In genomic region chr6:38067263-38067980, GRCh38 we compare ENCODE assay signal across 15 cellular contexts.
DNase-seq lines count a peak whose midpoint lies in the region; ATAC-seq and TF ChIP-seq lines count a peak whose summit lies in the region.
"Had no signal": no experiment of that assay in that cellular context is flagged by ENCODE, and none has a peak within 500 bp of the region (broad histone marks: within the 10 kb centered on the region; RNA-seq: fewer than 3 reads in every experiment).

No MANE protein-coding gene starts in this region.

- BruUV-seq in mammary epithelial cell (replicated peaks; lab: Mats Ljungman, UMichigan): no TSS peak

- peaks cover 15% of the 10 kb centered on the region for H3K79me2 ChIP-seq in mammary epithelial cell (ENCODE audit: insufficient read depth, low read length)

- 85% methylated on average over 2 of the region's 2 CpGs for WGBS in mammary epithelial cell (ENCODE audit: low coverage, missing lambda C conversion rate)

- no peak for DNase-seq in cardiac muscle cell (ENCODE audit: low read depth in 1 of 2, low spot score in 1 of 2)
- no peak for DNase-seq in cardiac septum (ENCODE audit: low spot score)
- peak; percentile 51 for DNase-seq in NCI-H1105 treated with DMSO at 0.1 percent for 48 hours (lab: John Stamatoyannopoulos, UW)
- DNase-seq in activated B cell treated with CpG ODN at 0.5 μM for 24 hours: no peak
- DNase-seq in mammary epithelial cell: no peak
- DNase-seq in type B pancreatic cell (ENCODE audit: extremely low spot score, unreplicated experiment): no peak
- DNase-seq: activated CD4-positive, alpha-beta T cell treated with anti-CD3 and anti-CD28 coated beads, Interleukin-2, amount 50 U/mL, for 4 hours; activated naive CD4-positive, alpha-beta T cell; effector memory CD4-positive, alpha-beta T cell; EL; midbrain; NCI-H2171 treated with DMSO at 0.1 percent for 48 hours; nucleus accumbens; stimulated activated CD4-positive, alpha-beta T cell treated with anti-CD3 and anti-CD28 coated beads, Interleukin-12 subunit alpha, Interleukin-12 subunit beta, amount 100 ng/mL, for 4 hours had no signal

- H3K4me3 ChIP-seq in cardiac muscle cell (no peak overlapping the region), mammary epithelial cell (replicated peaks in 1 of 3; ENCODE audit: insufficient read depth in 1 of 3, low read depth in 2 of 3, low read length in 3 of 3) (no peak overlapping the region)

- peaks cover 42% of the 10 kb centered on the region for H3K4me1 Mint-ChIP-seq in activated B cell treated with CpG ODN at 0.5 μM for 24 hours
- H3K4me1 Mint-ChIP-seq in type B pancreatic cell (ENCODE audit: unreplicated experiment): peaks cover 21% of the 10 kb centered on the region

- H3K9ac ChIP-seq in mammary epithelial cell (ENCODE audit: insufficient read depth, low read length): no peak overlapping the region

- H2AFZ ChIP-seq in mammary epithelial cell (ENCODE audit: low read depth, low read length): no peak overlapping the region

- H3K4me3 Mint-ChIP-seq in activated B cell treated with CpG ODN at 0.5 μM for 24 hours (no peak overlapping the region), type B pancreatic cell (no peak overlapping the region)

- H3K36me3 ChIP-seq in cardiac muscle cell (peaks cover 10% of the 10 kb centered on the region), mammary epithelial cell (ENCODE audit: insufficient read depth, low read length) (no peaks in the 10 kb centered on the region)

- POLR2A ChIA-PET in activated B cell treated with CpG ODN at 0.5 μM for 24 hours (lab: Charles Lee): no interaction called here

- TF ChIP-seq CTCF in cardiac muscle cell (IDR thresholded peaks at IDR 0.05; ENCODE audit: low read depth, low read length): no peak
- no peak for TF ChIP-seq CTCF in activated B cell treated with CpG ODN at 0.5 μM for 24 hours (IDR thresholded peaks at IDR 0.05)
- no peak for TF ChIP-seq CTCF in mammary epithelial cell (conservative IDR thresholded peaks at IDR 0.05 in 1 of 2, IDR thresholded peaks at IDR 0.05 in 1 of 2; ENCODE audit: extremely low read depth in 1 of 2, insufficient read depth in 1 of 2, low read depth in 1 of 2, low read length in 2 of 2)
- no peak for TF ChIP-seq CTCF in type B pancreatic cell (conservative IDR thresholded peaks at IDR 0.05)

- H3K27me3 Mint-ChIP-seq in activated B cell treated with CpG ODN at 0.5 μM for 24 hours (no peaks in the 10 kb centered on the region), type B pancreatic cell (no peaks in the 10 kb centered on the region)

- H4K20me1 ChIP-seq in mammary epithelial cell (ENCODE audit: insufficient read depth, low read length): no peaks in the 10 kb centered on the region

- H3K4me1 ChIP-seq in cardiac muscle cell (ENCODE audit: low read depth) (peaks cover 8% of the 10 kb centered on the region), mammary epithelial cell (ENCODE audit: insufficient read depth, low read length) (no peaks in the 10 kb centered on the region)

- CTCF ChIA-PET in activated B cell treated with CpG ODN at 0.5 μM for 24 hours (lab: Charles Lee): interaction anchor here (0.8 kb wide), 1 partner anchor 60 kb away, joined by 3 read pairs; no protein-coding TSS in a partner anchor
- CTCF ChIA-PET in mammary epithelial cell (lab: Charles Lee; ENCODE audit: low non-redundant PET): no interaction called here

- in situ Hi-C loops in mammary epithelial cell (cut with MboI; ENCODE audit: low sequenced_read_pairs in 2 of 2): no loop called here

- H3K9me3 Mint-ChIP-seq in activated B cell treated with CpG ODN at 0.5 μM for 24 hours (no peaks in the 10 kb centered on the region), type B pancreatic cell (no peaks in the 10 kb centered on the region)

- no peak for ATAC-seq in activated B cell treated with CpG ODN at 0.5 μM for 24 hours (ENCODE audit: low read depth)
- no peak for ATAC-seq in HG03097 (IDR thresholded peaks at IDR 0.05; ENCODE audit: low FRiP score, unreplicated experiment)

- H3K9me3 ChIP-seq in cardiac muscle cell (ENCODE audit: low read depth) (no peaks in the 10 kb centered on the region), mammary epithelial cell (replicated peaks; ENCODE audit: insufficient read depth, low read length) (no peaks in the 10 kb centered on the region)

- intact Hi-C loops in cardiac septum (cut with DNase I): no loop called here
- intact Hi-C loops in activated B cell treated with CpG ODN at 0.5 μM for 24 hours (cut with micrococcal nuclease): no loop called here
- intact Hi-C loops in mammary epithelial cell (cut with micrococcal nuclease): no loop called here

- H3K36me3 Mint-ChIP-seq in activated B cell treated with CpG ODN at 0.5 μM for 24 hours (ENCODE audit: low read depth): peaks cover 31% of the 10 kb centered on the region
- peaks cover 25% of the 10 kb centered on the region for H3K36me3 Mint-ChIP-seq in type B pancreatic cell

- dilution Hi-C loops in mammary epithelial cell (cut with HindIII; ENCODE audit: low sequenced_read_pairs): no loop called here

- H3K27ac Mint-ChIP-seq in activated B cell treated with CpG ODN at 0.5 μM for 24 hours (peak overlapping the region; percentile 48), type B pancreatic cell (no peak overlapping the region)

- H3K27ac ChIP-seq in cardiac muscle cell (peak overlapping the region; percentile 33), mammary epithelial cell (ENCODE audit: insufficient read depth, low read depth, low read length) (no peak overlapping the region)

- H3K27me3 ChIP-seq in cardiac muscle cell (no peaks in the 10 kb centered on the region), mammary epithelial cell (ENCODE audit: insufficient read depth, low read length) (no peaks in the 10 kb centered on the region)

- no peak overlapping the region for H3K4me2 ChIP-seq in mammary epithelial cell (ENCODE audit: insufficient read depth, low read depth, low read length)
